Comparison of ENCODE assay signal across 9 cellular contexts in genomic region chr3:27713435-27713880, GRCh38. TPM values are rescaled to one million over a fixed set of nuclear protein-coding genes. Genes with fewer than 3 reads are reported as not detected.
DNase-seq lines count a peak whose midpoint lies in the region; ATAC-seq, FAIRE-seq and TF ChIP-seq lines count a peak whose summit lies in the region.
"Had no signal": no experiment of that assay in that cellular context is flagged by ENCODE, and none has a peak within 500 bp of the region (broad histone marks: within the 10 kb centered on the region; RNA-seq: fewer than 3 reads in every experiment).

No MANE protein-coding gene starts in this region.

- H3K36me3 Mint-ChIP-seq in H9 (ENCODE audit: insufficient read depth in 1 of 3, low read depth in 3 of 3) (no peaks in the 10 kb centered on the region; a peak in 1 of 7 replicates), astrocyte (ENCODE audit: low read depth, unreplicated experiment) (no peaks in the 10 kb centered on the region)
- H3K36me3 Mint-ChIP-seq in stimulated activated memory B cell treated with anti-CD40 and anti-IgM and Interleukin-4, amounts not matched to agents 10 μg/mL and 1 μg/mL and 100 μg/mL, for 72 hours, result no peaks in the 10 kb centered on the region

- H4K91ac ChIP-seq in H9 (ENCODE audit: insufficient read length, low read depth, low read length), result no peak overlapping the region

- peak; percentile 34 for FAIRE-seq in astrocyte (lab: Jason Lieb, UNC)
- no peak for FAIRE-seq in kidney (lab: Jason Lieb, UNC)

- H3K79me1 ChIP-seq in H9 (ENCODE audit: insufficient read depth, low read depth, low read length, poor library complexity, severe bottlenecking), result no peaks in the 10 kb centered on the region

- H3K4me1 ChIP-seq in H9 (ENCODE audit: insufficient read depth, low read length), result no peaks in the 10 kb centered on the region; the same call in 1 of the 2 replicates
- H3K4me1 ChIP-seq in astrocyte (ENCODE audit: insufficient read depth, low read length), result peaks cover 18% of the 10 kb centered on the region
- H3K4me1 ChIP-seq in kidney (ENCODE audit: control insufficient read depth in 1 of 2, insufficient read depth in 1 of 2, low read depth in 1 of 2, low read length in 2 of 2), result peaks cover 6 to 16% of the 10 kb centered on the region in 2 donors

- H3K14ac ChIP-seq in H9 (ENCODE audit: insufficient read depth, low read length), result no peak overlapping the region

- H3K27me3 Mint-ChIP-seq in H9 (ENCODE audit: low read depth), result peaks cover 99% of the 10 kb centered on the region
- peaks cover 70% of the 10 kb centered on the region for H3K27me3 Mint-ChIP-seq in astrocyte (ENCODE audit: low read depth, unreplicated experiment)
- peaks cover 92% of the 10 kb centered on the region for H3K27me3 Mint-ChIP-seq in stimulated activated memory B cell treated with anti-CD40 and anti-IgM and Interleukin-4, amounts not matched to agents 10 μg/mL and 1 μg/mL and 100 μg/mL, for 72 hours

- H3K4me3 ChIP-seq in astrocyte (ENCODE audit: insufficient read depth, low read depth, low read length) (peak overlapping the region; percentile 79), kidney (ENCODE audit: low read length in 2 of 2) (peak overlapping the region; percentile 83 to 88)

- no peak overlapping the region for H3K9ac ChIP-seq in H9 (ENCODE audit: extremely low read depth, insufficient read length, low read length)
- H3K9ac ChIP-seq in astrocyte (ENCODE audit: low read length), result peak overlapping the region; percentile 57
- no peak overlapping the region for H3K9ac ChIP-seq in kidney (ENCODE audit: low read length in 2 of 2)

- no peak overlapping the region for H3T11ph ChIP-seq in H9 (ENCODE audit: low read length)

- no peak overlapping the region for H3K27ac ChIP-seq in H9 (ENCODE audit: insufficient read length, low read depth, low read length)
- no peak overlapping the region for H3K27ac ChIP-seq in astrocyte (ENCODE audit: low read depth, low read length)
- H3K27ac ChIP-seq in kidney (ENCODE audit: low read depth in 2 of 2, low read length in 2 of 2), result no peak overlapping the region

- H2BK5ac ChIP-seq in H9 (ENCODE audit: insufficient read length, low read length), result no peak overlapping the region

- in situ Hi-C loops in GM13976 (cut with MboI; ENCODE audit: low sequenced_read_pairs, unreplicated experiment), result loop anchor here (25.0 kb wide), 1 partner anchor 599 kb away; no protein-coding TSS in a partner anchor

- H3K27me3 ChIP-seq in H9 (ENCODE audit: insufficient read depth, low read length) (peaks cover 62% of the 10 kb centered on the region), astrocyte (ENCODE audit: insufficient read depth, low read length) (peaks cover 58% of the 10 kb centered on the region)

- H3K4me2 ChIP-seq in H9 (ENCODE audit: insufficient read depth, insufficient read length, low read length), result peak overlapping the region; percentile 80
- peak overlapping the region; percentile 100 for H3K4me2 ChIP-seq in astrocyte (ENCODE audit: low read length)

- no peak overlapping the region for H2BK120ac ChIP-seq in H9 (ENCODE audit: low read depth, low read length, poor library complexity, severe bottlenecking)

- ATAC-seq in stimulated activated memory B cell treated with anti-CD40 and anti-IgM and Interleukin-4, amounts not matched to agents 10 μg/mL and 1 μg/mL and 100 μg/mL, for 72 hours, result no peak
- ATAC-seq in HG02571 (IDR thresholded peaks at IDR 0.05; ENCODE audit: unreplicated experiment), result no peak
- ATAC-seq: HCT116 had no signal

- no peaks in the 10 kb centered on the region for H3K9me3 ChIP-seq in H9 (ENCODE audit: control insufficient read depth, low read depth, low read length)
- no peaks in the 10 kb centered on the region for H3K9me3 ChIP-seq in astrocyte (ENCODE audit: insufficient read depth, low read depth, low read length)
- no peaks in the 10 kb centered on the region for H3K9me3 ChIP-seq in kidney (ENCODE audit: control insufficient read depth in 1 of 2, low read length in 2 of 2)

- no peak overlapping the region for H4K8ac ChIP-seq in H9 (replicated peaks; ENCODE audit: insufficient read length, low read depth, low read length)

- H3K27ac Mint-ChIP-seq in H9, result no peak overlapping the region; a peak in 1 of 7 replicates
- H3K27ac Mint-ChIP-seq in astrocyte (ENCODE audit: unreplicated experiment), result no peak overlapping the region
- H3K27ac Mint-ChIP-seq in stimulated activated memory B cell treated with anti-CD40 and anti-IgM and Interleukin-4, amounts not matched to agents 10 μg/mL and 1 μg/mL and 100 μg/mL, for 72 hours, result no peak overlapping the region

- H3K4ac ChIP-seq in H9 (ENCODE audit: low read depth, low read length), result no peak overlapping the region

- H2AK5ac ChIP-seq in H9 (ENCODE audit: insufficient read length, low read length), result no peak overlapping the region

- H2BK12ac ChIP-seq in H9 (ENCODE audit: insufficient read length, low read depth, low read length), result no peak overlapping the region

- H4K20me1 ChIP-seq in H9 (ENCODE audit: control insufficient read depth, insufficient read depth, insufficient read length) (no peaks in the 10 kb centered on the region), astrocyte (ENCODE audit: insufficient read depth, low read length) (no peaks in the 10 kb centered on the region)

- H3K4me1 Mint-ChIP-seq in H9 (peaks cover 39 to 54% of the 10 kb centered on the region in 2 experiments), astrocyte (ENCODE audit: low read depth, unreplicated experiment) (peaks cover 10% of the 10 kb centered on the region)
- peaks cover 35% of the 10 kb centered on the region for H3K4me1 Mint-ChIP-seq in stimulated activated memory B cell treated with anti-CD40 and anti-IgM and Interleukin-4, amounts not matched to agents 10 μg/mL and 1 μg/mL and 100 μg/mL, for 72 hours

- peak; percentile 45 for DNase-seq in H9
- DNase-seq in astrocyte (ENCODE audit: low read depth), result no peak
- DNase-seq in kidney, result no peak
- DNase-seq in GM13976 (ENCODE audit: low spot score), result no peak
- DNase-seq in NK-92 treated with Interleukin-12 subunit alpha and Interleukin-12 subunit beta, amount 100 ng/mL, for 24 hours (lab: John Stamatoyannopoulos, UW), result no peak
- no peak for DNase-seq in kidney glomerular epithelial cell (lab: John Stamatoyannopoulos, UW)

- intact Hi-C loops in kidney (cut with DNase I), result loop anchor here (10.0 kb wide), 1 partner anchor 611 kb away; no protein-coding TSS in a partner anchor

- no CpG with 5 or more reads among the region's 19 CpGs for WGBS in H9 (ENCODE audit: extremely low coverage, insufficient read length, low lambda C conversion rate)

- TF ChIP-seq CTCF in H9 (conservative IDR thresholded peaks at IDR 0.05) (no peak), astrocyte (IDR thresholded peaks at IDR 0.05; ENCODE audit: insufficient read depth, low read depth, low read length) (no peak), kidney (IDR thresholded peaks at IDR 0.05; ENCODE audit: borderline replicate concordance, extremely low read depth, insufficient read depth) (no peak), GM13976 (IDR thresholded peaks at IDR 0.05; ENCODE audit: borderline replicate concordance, control extremely low read depth, extremely low read depth, insufficient read depth, missing control alignments) (no peak)

- no peaks in the 10 kb centered on the region for H3K36me3 ChIP-seq in astrocyte (ENCODE audit: insufficient read depth, low read length)
- H3K36me3 ChIP-seq in kidney (ENCODE audit: control insufficient read depth in 1 of 2, insufficient read depth in 2 of 2, low read length in 2 of 2), result no peaks in the 10 kb centered on the region

- H3K9me3 Mint-ChIP-seq in H9, result peaks cover 0 to 3% of the 10 kb centered on the region in 2 experiments; a peak in 2 of 5 replicates
- no peaks in the 10 kb centered on the region for H3K9me3 Mint-ChIP-seq in astrocyte (ENCODE audit: unreplicated experiment)
- H3K9me3 Mint-ChIP-seq in stimulated activated memory B cell treated with anti-CD40 and anti-IgM and Interleukin-4, amounts not matched to agents 10 μg/mL and 1 μg/mL and 100 μg/mL, for 72 hours, result no peaks in the 10 kb centered on the region

- no peak overlapping the region for H2BK15ac ChIP-seq in H9 (ENCODE audit: low read depth, low read length)

- H3K79me2 ChIP-seq in H9 (ENCODE audit: insufficient read depth, low read length) (no peaks in the 10 kb centered on the region), astrocyte (ENCODE audit: insufficient read depth, low read length) (no peaks in the 10 kb centered on the region)

- H3K56ac ChIP-seq in H9 (ENCODE audit: insufficient read length, low read depth, low read length), result no peak overlapping the region

- no peak overlapping the region for H4K5ac ChIP-seq in H9 (ENCODE audit: insufficient read length, low read depth, low read length)

- H3K4me3 Mint-ChIP-seq in H9, result peak overlapping the region; percentile 70 to 88
- peak overlapping the region; percentile 87 for H3K4me3 Mint-ChIP-seq in astrocyte (ENCODE audit: unreplicated experiment)
- peak overlapping the region; percentile 92 for H3K4me3 Mint-ChIP-seq in stimulated activated memory B cell treated with anti-CD40 and anti-IgM and Interleukin-4, amounts not matched to agents 10 μg/mL and 1 μg/mL and 100 μg/mL, for 72 hours

- H2AFZ ChIP-seq in H9 (ENCODE audit: low read length) (no peak overlapping the region), astrocyte (ENCODE audit: low read depth, low read length) (peak overlapping the region; percentile 88)

- peaks cover 12% of the 10 kb centered on the region for H3K23me2 ChIP-seq in H9 (ENCODE audit: insufficient read length, low read depth, low read length, poor library complexity, severe bottlenecking)

- H2BK20ac ChIP-seq in H9 (ENCODE audit: low read depth, low read length, poor library complexity, severe bottlenecking), result no peak overlapping the region

- no peak overlapping the region for H3K23ac ChIP-seq in H9 (ENCODE audit: insufficient read length, low read depth, low read length)

- H3K18ac ChIP-seq in H9 (ENCODE audit: insufficient read length, low read depth, low read length), result no peak overlapping the region

RNA-seq across cellular contexts. Expression of gene EOMES, which starts 8.7 kb away (rescaled TPM):
- 1.7 and 2.0 TPM in 2 replicates for total RNA-seq in H9 (2021)
- total RNA-seq in astrocyte, result not detected in 2 replicates
- 1.3 TPM for total RNA-seq in kidney
- polyA plus RNA-seq in kidney (ENCODE audit: insufficient read depth, low read depth, low replicate concordance), result 0.22 TPM
